In the genomic region with DNA sequence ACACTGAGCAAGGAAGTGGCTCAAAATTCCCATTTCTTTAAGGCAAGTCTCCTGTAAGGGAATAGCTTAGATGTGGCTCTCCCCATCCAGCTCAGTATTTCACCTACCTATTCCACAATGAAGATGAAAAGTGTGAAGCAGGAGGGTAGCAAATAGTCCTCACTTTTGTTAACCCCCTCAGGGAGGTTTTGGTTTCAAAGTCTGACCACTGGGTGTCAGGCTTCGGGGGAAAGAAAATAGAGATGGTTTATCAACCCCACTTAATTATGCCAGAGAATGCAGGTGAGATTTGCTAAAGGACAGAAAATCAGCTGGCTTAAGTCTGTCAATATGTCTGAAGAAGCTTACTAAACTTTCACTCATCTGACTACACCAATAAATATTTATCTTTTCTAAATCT, we compare ENCODE assay signal across 14 cellular contexts.
A peak's percentile ranks its signal among the peaks of the same experiment; 100 is the strongest.
DNase-seq lines count a peak whose midpoint lies in the region; ATAC-seq and TF ChIP-seq lines count a peak whose summit lies in the region.
"Had no signal": no experiment of that assay in that cellular context is flagged by ENCODE, and none has a peak within 500 bp of the region (broad histone marks: within the 10 kb centered on the region; RNA-seq: fewer than 3 reads in every experiment).

No MANE protein-coding gene starts in this region.

- H3K27me3 ChIP-seq in neural progenitor cell (no peaks in the 10 kb centered on the region), upper lobe of right lung (no peaks in the 10 kb centered on the region)
- H3K27me3 ChIP-seq: tibial nerve had no signal

- no peak overlapping the region for H3K4me2 ChIP-seq in neural progenitor cell

- no peak overlapping the region for H2AFZ ChIP-seq in neural progenitor cell (replicated peaks)

- no peak overlapping the region for H3K27ac Mint-ChIP-seq in neural progenitor cell
- no peak overlapping the region for H3K27ac Mint-ChIP-seq in stimulated activated naive CD8-positive, alpha-beta T cell treated with anti-CD3 and anti-CD28 coated beads, Interleukin-15, amount 100 ng/mL, for 72 hours
- H3K27ac Mint-ChIP-seq: activated CD4-positive, alpha-beta T cell treated with anti-CD3 and anti-CD28 coated beads, Interleukin-2, amount 10 ng/mL, durations not matched to agents 24 days and 14 days had no signal

- H3K4me3 ChIP-seq in LNCaP clone FGC (ENCODE audit: low read depth, low read length), result no peak overlapping the region
- no peak overlapping the region for H3K4me3 ChIP-seq in choroid plexus epithelial cell (ENCODE audit: low read depth, low read length)
- no peak overlapping the region for H3K4me3 ChIP-seq in neural progenitor cell
- H3K4me3 ChIP-seq in upper lobe of right lung, result no peak overlapping the region
- H3K4me3 ChIP-seq: skin epidermis, tibial nerve had no signal

- H3F3A ChIP-seq in neural progenitor cell (ENCODE audit: low read depth), result peaks cover 34% of the 10 kb centered on the region

- no peak overlapping the region for H3K4me3 Mint-ChIP-seq in neural progenitor cell
- no peak overlapping the region for H3K4me3 Mint-ChIP-seq in stimulated activated naive CD8-positive, alpha-beta T cell treated with anti-CD3 and anti-CD28 coated beads, Interleukin-15, amount 100 ng/mL, for 72 hours
- H3K4me3 Mint-ChIP-seq: activated CD4-positive, alpha-beta T cell treated with anti-CD3 and anti-CD28 coated beads, Interleukin-2, amount 10 ng/mL, durations not matched to agents 24 days and 14 days had no signal

- peaks cover 24% of the 10 kb centered on the region for H3K36me3 Mint-ChIP-seq in neural progenitor cell

- TF ChIP-seq CTCF in LNCaP clone FGC (IDR thresholded peaks at IDR 0.05; ENCODE audit: control insufficient read depth, extremely low read depth, insufficient read depth) (peak; percentile 35), choroid plexus epithelial cell (conservative IDR thresholded peaks at IDR 0.05; ENCODE audit: low read depth, low read length) (peak; percentile 64), neural progenitor cell (IDR thresholded peaks at IDR 0.05) (peak; percentile 36), upper lobe of right lung (IDR thresholded peaks at IDR 0.05) (no peak)

- H3K27ac ChIP-seq in neural progenitor cell (peak overlapping the region; percentile 6), upper lobe of right lung (no peak overlapping the region)
- H3K27ac ChIP-seq: skin epidermis, tibial nerve had no signal

- H3K79me2 ChIP-seq in neural progenitor cell (ENCODE audit: low read depth), result peaks cover 10% of the 10 kb centered on the region

- H3K9me3 Mint-ChIP-seq in neural progenitor cell, result no peaks in the 10 kb centered on the region
- H3K9me3 Mint-ChIP-seq in stimulated activated naive CD8-positive, alpha-beta T cell treated with anti-CD3 and anti-CD28 coated beads, Interleukin-15, amount 100 ng/mL, for 72 hours, result no peaks in the 10 kb centered on the region
- H3K9me3 Mint-ChIP-seq: activated CD4-positive, alpha-beta T cell treated with anti-CD3 and anti-CD28 coated beads, Interleukin-2, amount 10 ng/mL, durations not matched to agents 24 days and 14 days had no signal

- no peaks in the 10 kb centered on the region for H3K9me3 ChIP-seq in neural progenitor cell (ENCODE audit: low read depth)
- no peaks in the 10 kb centered on the region for H3K9me3 ChIP-seq in upper lobe of right lung
- H3K9me3 ChIP-seq: tibial nerve had no signal

- intact Hi-C loops in upper lobe of right lung (cut with DNase I), result no loop called here

- no peaks in the 10 kb centered on the region for H4K20me1 ChIP-seq in neural progenitor cell (ENCODE audit: low read depth)

- peaks cover 2% of the 10 kb centered on the region for H3K27me3 Mint-ChIP-seq in neural progenitor cell (ENCODE audit: insufficient read depth, low read depth)
- no peaks in the 10 kb centered on the region for H3K27me3 Mint-ChIP-seq in stimulated activated naive CD8-positive, alpha-beta T cell treated with anti-CD3 and anti-CD28 coated beads, Interleukin-15, amount 100 ng/mL, for 72 hours
- H3K27me3 Mint-ChIP-seq: activated CD4-positive, alpha-beta T cell treated with anti-CD3 and anti-CD28 coated beads, Interleukin-2, amount 10 ng/mL, durations not matched to agents 24 days and 14 days had no signal

- no peaks in the 10 kb centered on the region for H3K4me1 Mint-ChIP-seq in neural progenitor cell
- H3K4me1 Mint-ChIP-seq in stimulated activated naive CD8-positive, alpha-beta T cell treated with anti-CD3 and anti-CD28 coated beads, Interleukin-15, amount 100 ng/mL, for 72 hours, result no peaks in the 10 kb centered on the region

- DNase-seq in NCI-H524 (lab: John Stamatoyannopoulos, UW) (peak; percentile 2 to 45), NCI-H524 treated with DMSO at 0.1 percent for 48 hours (lab: John Stamatoyannopoulos, UW) (no peak), LNCaP clone FGC (ENCODE audit: low read depth) (no peak), choroid plexus epithelial cell (ENCODE audit: low read depth) (peak; percentile 28), neural progenitor cell (ENCODE audit: low spot score) (no peak), upper lobe of right lung (no peak)
- no peak for DNase-seq in stimulated activated naive CD8-positive, alpha-beta T cell treated with anti-CD3 and anti-CD28 coated beads, Interleukin-15, amount 100 ng/mL, for 72 hours
- DNase-seq in activated CD4-positive, alpha-beta T cell treated with anti-CD3 and anti-CD28 coated beads for 48 hours, result no peak
- DNase-seq: activated CD4-positive, alpha-beta T cell treated with anti-CD3 and anti-CD28 coated beads, Interleukin-2, amount 10 ng/mL, durations not matched to agents 24 days and 14 days; activated gamma-delta T cell; NCI-H187; T-helper 1 cell had no signal

- H3K9ac ChIP-seq in neural progenitor cell, result no peak overlapping the region

- no peaks in the 10 kb centered on the region for H3K4me1 ChIP-seq in neural progenitor cell
- peaks cover 10% of the 10 kb centered on the region for H3K4me1 ChIP-seq in upper lobe of right lung

- H3K36me3 ChIP-seq in neural progenitor cell, result no peaks in the 10 kb centered on the region
- peaks cover 7% of the 10 kb centered on the region for H3K36me3 ChIP-seq in upper lobe of right lung

- no peak for ATAC-seq in stimulated activated naive CD8-positive, alpha-beta T cell treated with anti-CD3 and anti-CD28 coated beads, Interleukin-15, amount 100 ng/mL, for 72 hours
- no peak for ATAC-seq in upper lobe of right lung

Comparison
In these comparisons a context has a peak if more than half of its experiments do, and no peak if none do; other contexts are left out.
1. DNase-seq: peak in NCI-H524 (2 of 2) and choroid plexus epithelial cell (single experiment); none in NCI-H524 treated with DMSO at 0.1 percent for 48 hours (single experiment), LNCaP clone FGC (single experiment), neural progenitor cell (single experiment), stimulated activated naive CD8-positive, alpha-beta T cell treated with anti-CD3 and anti-CD28 coated beads, Interleukin-15, amount 100 ng/mL, for 72 hours (0 of 2), upper lobe of right lung (single experiment) and activated CD4-positive, alpha-beta T cell treated with anti-CD3 and anti-CD28 coated beads for 48 hours (single experiment).